ENCODE assay signal across 18 cellular contexts in genomic region chr5:20286512-20286911, GRCh38.
DNase-seq lines count a peak whose midpoint lies in the region; ATAC-seq and TF ChIP-seq lines count a peak whose summit lies in the region.
"Had no signal": no experiment of that assay in that cellular context is flagged by ENCODE, and none has a peak within 500 bp of the region (broad histone marks: within the 10 kb centered on the region; RNA-seq: fewer than 3 reads in every experiment).

No MANE protein-coding gene starts in this region.

- H3K27ac ChIP-seq in SK-N-SH (ENCODE audit: low read depth in 2 of 2, low read length in 1 of 2) (no peak overlapping the region), fibroblast of lung (ENCODE audit: insufficient read depth, low read length) (no peak overlapping the region)
- H3K27ac ChIP-seq: hepatocyte, left lung had no signal

- ATAC-seq in HG03457 (IDR thresholded peaks at IDR 0.05; ENCODE audit: unreplicated experiment), result no peak
- ATAC-seq: activated CD8-positive, alpha-beta T cell treated with anti-CD3 and anti-CD28 coated beads for 36 hours; CD8-positive, alpha-beta T cell; left lung; right cardiac atrium had no signal

- no peaks in the 10 kb centered on the region for H3K9me3 ChIP-seq in SK-N-SH
- no peaks in the 10 kb centered on the region for H3K9me3 ChIP-seq in fibroblast of lung (ENCODE audit: control insufficient read depth, insufficient read depth, low read depth, low read length)

- H3K4me3 ChIP-seq in SK-N-SH (ENCODE audit: low read depth in 2 of 2, low read length in 1 of 2) (no peak overlapping the region), fibroblast of lung (replicated peaks in 1 of 4; ENCODE audit: control extremely low read depth in 1 of 4, insufficient read depth in 1 of 4, low read depth in 3 of 4, low read length in 4 of 4) (no peak overlapping the region)
- H3K4me3 ChIP-seq: hepatocyte, left lung had no signal

- no peaks in the 10 kb centered on the region for H3F3A ChIP-seq in SK-N-SH (replicated peaks; ENCODE audit: insufficient read depth)

- POLR2A ChIA-PET in SK-N-SH (lab: Yijun Ruan, JAX), result no interaction called here

- no peaks in the 10 kb centered on the region for H3K27me3 Mint-ChIP-seq in HFFc6 (ENCODE audit: insufficient read depth)
- H3K27me3 Mint-ChIP-seq: activated CD8-positive, alpha-beta T cell treated with anti-CD3 and anti-CD28 coated beads for 36 hours had no signal

- H3K4me1 Mint-ChIP-seq in HFFc6 (ENCODE audit: low read depth), result peaks cover 26% of the 10 kb centered on the region; the same call in 1 of the 2 replicates
- H3K4me1 Mint-ChIP-seq: nephron progenitor cell had no signal

- CTCF ChIA-PET in SK-N-SH (lab: Yijun Ruan, JAX), result interaction anchor here (0.6 kb wide), 1 partner anchor 727 kb away, joined by 3 read pairs; no protein-coding TSS in a partner anchor

- peak; percentile 42 for DNase-seq in HFFc6
- DNase-seq in SK-N-SH, result no peak
- DNase-seq in fibroblast of lung (ENCODE audit: low read depth in 2 of 2), result peak; percentile 64 to 78
- no peak for DNase-seq in activated CD4-positive, alpha-beta T cell treated with anti-CD3 and anti-CD28 coated beads, Interleukin-2, amount 50 U/mL, for 48 hours
- no peak for DNase-seq in germinal center (ENCODE audit: low spot score)
- DNase-seq in NOMO-1 treated with dmso at 0.1 percent for 144 hours (lab: John Stamatoyannopoulos, UW; ENCODE audit: unreplicated experiment), result no peak
- DNase-seq: activated CD8-positive, alpha-beta T cell treated with anti-CD3 and anti-CD28 coated beads for 36 hours; CD8-positive, alpha-beta T cell; effector memory CD4-positive, alpha-beta T cell; Kasumi-1; left lung; NCI-H1694 treated with DMSO at 0.1 percent for 48 hours; nephron progenitor cell; right cardiac atrium; SHP77; stimulated activated naive CD4-positive, alpha-beta T cell had no signal

- H3K36me3 Mint-ChIP-seq in HFFc6 (ENCODE audit: low read depth), result no peaks in the 10 kb centered on the region; the same call in 1 of the 2 replicates
- H3K36me3 Mint-ChIP-seq: CD8-positive, alpha-beta T cell had no signal

- H3K4me1 ChIP-seq in SK-N-SH (ENCODE audit: control insufficient read depth in 1 of 2, insufficient read depth in 2 of 2, low read depth in 1 of 2, low read length in 1 of 2) (no peaks in the 10 kb centered on the region), fibroblast of lung (ENCODE audit: control insufficient read depth, extremely low read depth, insufficient read depth, low read length) (no peaks in the 10 kb centered on the region)
- H3K4me1 ChIP-seq: left lung had no signal

- H3K36me3 ChIP-seq in SK-N-SH (replicated peaks in 1 of 2; ENCODE audit: control insufficient read depth in 1 of 2, insufficient read depth in 2 of 2, low read length in 1 of 2) (no peaks in the 10 kb centered on the region), fibroblast of lung (ENCODE audit: control insufficient read depth, insufficient read depth, low read length) (no peaks in the 10 kb centered on the region)
- H3K36me3 ChIP-seq: left lung had no signal

- H2AFZ ChIP-seq in SK-N-SH (ENCODE audit: low read depth), result no peak overlapping the region
- H2AFZ ChIP-seq in fibroblast of lung (ENCODE audit: low read length), result no peak overlapping the region
- H2AFZ ChIP-seq: hepatocyte had no signal

- no peak for TF ChIP-seq EP300 in SK-N-SH (IDR thresholded peaks at IDR 0.05; ENCODE audit: borderline replicate concordance in 1 of 2, low read depth in 1 of 2, low read length in 1 of 2)

- no peak overlapping the region for H3K4me2 ChIP-seq in SK-N-SH
- H3K4me2 ChIP-seq in fibroblast of lung (ENCODE audit: extremely low read depth, insufficient read depth, low read length), result no peak overlapping the region
- H3K4me2 ChIP-seq: hepatocyte had no signal

- no peaks in the 10 kb centered on the region for H3K79me2 ChIP-seq in SK-N-SH (ENCODE audit: insufficient read depth)
- no peaks in the 10 kb centered on the region for H3K79me2 ChIP-seq in fibroblast of lung (ENCODE audit: control insufficient read depth, insufficient read depth, low read length)
- H3K79me2 ChIP-seq: hepatocyte had no signal

- no peak overlapping the region for H3K9ac ChIP-seq in SK-N-SH
- no peak overlapping the region for H3K9ac ChIP-seq in fibroblast of lung (ENCODE audit: insufficient read depth, low read length)

- no peak overlapping the region for H3K4me3 Mint-ChIP-seq in HFFc6
- H3K4me3 Mint-ChIP-seq: activated CD8-positive, alpha-beta T cell treated with anti-CD3 and anti-CD28 coated beads for 36 hours; CD8-positive, alpha-beta T cell; nephron progenitor cell had no signal

- TF ChIP-seq RAD21 in SK-N-SH (IDR thresholded peaks at IDR 0.05; ENCODE audit: low read length), result no peak

- H3K9me2 ChIP-seq in SK-N-SH, result no peaks in the 10 kb centered on the region

- H3K27me3 ChIP-seq in SK-N-SH (ENCODE audit: insufficient read depth), result no peaks in the 10 kb centered on the region
- H3K27me3 ChIP-seq in fibroblast of lung (ENCODE audit: control insufficient read depth, insufficient read depth, low read length), result no peaks in the 10 kb centered on the region
- H3K27me3 ChIP-seq: hepatocyte, left lung had no signal

- no peak overlapping the region for H3K27ac Mint-ChIP-seq in HFFc6
- H3K27ac Mint-ChIP-seq: activated CD8-positive, alpha-beta T cell treated with anti-CD3 and anti-CD28 coated beads for 36 hours; CD8-positive, alpha-beta T cell; nephron progenitor cell had no signal

- H3K9me3 Mint-ChIP-seq in HFFc6, result peaks cover 3% of the 10 kb centered on the region; the same call in 1 of the 2 replicates
- H3K9me3 Mint-ChIP-seq: nephron progenitor cell had no signal

- no peak for TF ChIP-seq CTCF in HFFc6 (IDR thresholded peaks at IDR 0.05)
- no peak for TF ChIP-seq CTCF in SK-N-SH (IDR thresholded peaks at IDR 0.05)
- no peak for TF ChIP-seq CTCF in fibroblast of lung (conservative IDR thresholded peaks at IDR 0.05 in 1 of 2, IDR thresholded peaks at IDR 0.05 in 1 of 2; ENCODE audit: low read depth in 1 of 2, low read length in 2 of 2)

- no peaks in the 10 kb centered on the region for H4K20me1 ChIP-seq in SK-N-SH (ENCODE audit: insufficient read depth)
- H4K20me1 ChIP-seq in fibroblast of lung (ENCODE audit: control insufficient read depth, extremely low read depth, insufficient read depth, low read length), result no peaks in the 10 kb centered on the region

TF ChIP-seq in SK-N-SH, 30 proteins besides CTCF, POLR2A, EP300 and RAD21:
- TF ChIP-seq RFX5 (IDR thresholded peaks at IDR 0.05; ENCODE audit: low read length), result no peak
- 0 out of 2 replicates have a peak, but pooled peaks have one; percentile 11 for TF ChIP-seq TEAD4 (IDR thresholded peaks at IDR 0.05; ENCODE audit: borderline replicate concordance, insufficient read depth)
- TF ChIP-seq SMC3 (IDR thresholded peaks at IDR 0.05; ENCODE audit: low read depth, low read length), result no peak
- 0 out of 2 replicates have a peak, but pooled peaks have one; percentile 13 for TF ChIP-seq PBX3 (IDR thresholded peaks at IDR 0.05)
- TF ChIP-seq, protein P1, sequence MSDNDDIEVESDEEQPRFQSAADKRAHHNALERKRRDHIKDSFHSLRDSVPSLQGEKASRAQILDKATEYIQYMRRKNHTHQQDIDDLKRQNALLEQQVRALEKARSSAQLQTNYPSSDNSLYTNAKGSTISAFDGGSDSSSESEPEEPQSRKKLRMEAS (IDR thresholded peaks at IDR 0.05; ENCODE audit: low read depth), result no peak
- TF ChIP-seq FOSL2 (IDR thresholded peaks at IDR 0.05; ENCODE audit: borderline replicate concordance, low read depth), result peak; percentile 20; the same call in 1 of the 2 replicates
- TF ChIP-seq USF1 (IDR thresholded peaks at IDR 0.05; ENCODE audit: borderline replicate concordance, low read depth), result no peak
- TF ChIP-seq IRF3 (IDR thresholded peaks at IDR 0.05; ENCODE audit: low read depth, low read length), result no peak
- no peak for TF ChIP-seq ELF1 (IDR thresholded peaks at IDR 0.05)
- TF ChIP-seq EZH2phosphoT487 (IDR thresholded peaks at IDR 0.05; ENCODE audit: borderline replicate concordance, low read depth), result no peak

Comparison
In these comparisons a context has a peak if more than half of its experiments do, and no peak if none do; other contexts are left out.
1. DNase-seq: peak in HFFc6 (single experiment) and fibroblast of lung (2 of 2); none in SK-N-SH (single experiment), activated CD4-positive, alpha-beta T cell treated with anti-CD3 and anti-CD28 coated beads, Interleukin-2, amount 50 U/mL, for 48 hours (0 of 2), germinal center (single experiment) and NOMO-1 treated with dmso at 0.1 percent for 144 hours (single experiment).